In genomic region chr11:73652046-73652730, GRCh38 we compare ENCODE assay signal across 14 cellular contexts. TPM values are rescaled to one million over a fixed set of nuclear protein-coding genes. Genes with fewer than 3 reads are reported as not detected.
A peak's percentile ranks its signal among the peaks of the same experiment; 100 is the strongest.
DNase-seq lines count a peak whose midpoint lies in the region; ATAC-seq, FAIRE-seq and TF ChIP-seq lines count a peak whose summit lies in the region.
"Had no signal": no experiment of that assay in that cellular context is flagged by ENCODE, and none has a peak within 500 bp of the region (broad histone marks: within the 10 kb centered on the region; RNA-seq: fewer than 3 reads in every experiment).

No MANE protein-coding gene starts in this region.

- H3K79me2 ChIP-seq in HepG2 (ENCODE audit: insufficient read depth, low read length) (peaks cover 2% of the 10 kb centered on the region), OCI-LY7 (ENCODE audit: insufficient read depth, low read depth, low read length) (no peaks in the 10 kb centered on the region)

- DNase-seq in NCI-H748 (lab: John Stamatoyannopoulos, UW; ENCODE audit: unreplicated experiment) (peak; percentile 69), NCI-H748 treated with DMSO at 0.1 percent for 48 hours (lab: John Stamatoyannopoulos, UW) (no peak), body of pancreas (peak; percentile 46 to 71 (median 67)), HepG2 (ENCODE audit: low spot score) (peak; percentile 97), transverse colon (peak; percentile 14), uterus (no peak), OCI-LY7 (ENCODE audit: low spot score) (no peak)
- DNase-seq: activated CD8-positive, alpha-beta T cell treated with anti-CD3 and anti-CD28 coated beads for 36 hours; activated naive CD8-positive, alpha-beta T cell treated with anti-CD3 and anti-CD28 coated beads, Interleukin-2, amount 50 U/mL, for 24 hours; NCI-H524 had no signal

- H3K9me2 ChIP-seq in OCI-LY7 (ENCODE audit: insufficient read depth, low read length): no peaks in the 10 kb centered on the region

- ATAC-seq in body of pancreas (peak; percentile 60), HepG2 (peak; percentile 87), HG02623 (IDR thresholded peaks at IDR 0.05; ENCODE audit: unreplicated experiment) (no peak)
- ATAC-seq: A549; activated CD8-positive, alpha-beta T cell treated with anti-CD3 and anti-CD28 coated beads for 36 hours; activated naive CD8-positive, alpha-beta T cell treated with anti-CD3 and anti-CD28 coated beads, Interleukin-2, amount 50 U/mL, for 24 hours had no signal

- H3K27ac ChIP-seq in body of pancreas (peak overlapping the region in 3 of 4 donors; percentile 47 to 63 (median 54)), HepG2 (ENCODE audit: extremely low read length, insufficient read depth, low read length) (peak overlapping the region; percentile 89), transverse colon (no peak overlapping the region), uterus (no peak overlapping the region), OCI-LY7 (ENCODE audit: low read depth, low read length, poor library complexity, severe bottlenecking) (no peak overlapping the region)
- H3K27ac ChIP-seq: A549, KMS-11 had no signal

- no peak for TF ChIP-seq POLR2A in body of pancreas (IDR thresholded peaks at IDR 0.05)
- TF ChIP-seq POLR2A in HepG2 (IDR thresholded peaks at IDR 0.05; ENCODE audit: insufficient read depth in 1 of 2, low read depth in 2 of 2, low read length in 2 of 2): peak in 1 of 2 experiments; percentile 46; a peak in 1 of 4 replicates
- TF ChIP-seq POLR2A in transverse colon (IDR thresholded peaks at IDR 0.05): no peak
- no peak for TF ChIP-seq POLR2A in uterus (IDR thresholded peaks at IDR 0.05)

- TF ChIP-seq CTCF in body of pancreas (IDR thresholded peaks at IDR 0.05) (no peak), HepG2 (CRISPR knock-in tag; IDR thresholded peaks at IDR 0.05) (peak; percentile 37), transverse colon (IDR thresholded peaks at IDR 0.05) (no peak), uterus (IDR thresholded peaks at IDR 0.05) (no peak), OCI-LY7 (conservative IDR thresholded peaks at IDR 0.05; ENCODE audit: low read length) (no peak)

- CTCF ChIA-PET in HepG2 (lab: Yijun Ruan, JAX; ENCODE audit: low intra/inter-chr PET ratio, low total read pairs) (interaction anchor here (0.8 to 0.9 kb wide), 2 partner anchors 9 to 27 kb away, joined by 3 read pairs; no protein-coding TSS in a partner anchor), OCI-LY7 (lab: Charles Lee; ENCODE audit: unreplicated experiment) (no interaction called here)

- BruUV-seq in HepG2 (replicated peaks; lab: Mats Ljungman, UMichigan): no TSS peak
- no TSS peak for BruUV-seq in OCI-LY7 (replicated peaks; lab: Mats Ljungman, UMichigan)

- peaks cover 18% of the 10 kb centered on the region for H3K4me1 ChIP-seq in body of pancreas
- peaks cover 79% of the 10 kb centered on the region for H3K4me1 ChIP-seq in HepG2 (ENCODE audit: insufficient read depth, low read length)
- peaks cover 0 to 5% (median under 1%) of the 10 kb centered on the region in 4 donors for H3K4me1 ChIP-seq in transverse colon
- no peaks in the 10 kb centered on the region for H3K4me1 ChIP-seq in uterus
- H3K4me1 ChIP-seq in OCI-LY7 (ENCODE audit: insufficient read depth, low read length, poor library complexity, severe bottlenecking): peaks cover 16% of the 10 kb centered on the region
- H3K4me1 ChIP-seq: A549 had no signal

- no peaks in the 10 kb centered on the region for H4K20me1 ChIP-seq in HepG2 (ENCODE audit: insufficient read depth, low read length)
- no peaks in the 10 kb centered on the region for H4K20me1 ChIP-seq in OCI-LY7 (ENCODE audit: insufficient read depth, low read length)

- WGBS in body of pancreas, 2 donors: 59 to 61% methylated on average over 6 to 8 of the region's 8 CpGs
- 18% methylated on average over 1 of the region's 8 CpGs for WGBS in HepG2 (ENCODE audit: low lambda C conversion rate)
- 25% methylated on average over 8 of the region's 8 CpGs; no CpG with 5 or more reads in 1 of the 2 donors for whole genome bisulfite sequencing in transverse colon (ENCODE audit: low coverage in 1 of 2), 2 donors

- POLR2A ChIA-PET in HepG2 (lab: Yijun Ruan, JAX) (interaction anchor here (0.6 to 2.1 kb wide), 5 partner anchors 23 to 127 kb away, joined by 3 to 9 read pairs (median 3); no protein-coding TSS in a partner anchor), OCI-LY7 (lab: Charles Lee) (no interaction called here)

- peak overlapping the region; percentile 66 for H3K9ac ChIP-seq in HepG2 (ENCODE audit: insufficient read depth, low read depth, low read length)
- H3K9ac ChIP-seq: KMS-11 had no signal

- H3K9me3 ChIP-seq in body of pancreas (no peaks in the 10 kb centered on the region), HepG2 (ENCODE audit: low read length) (no peaks in the 10 kb centered on the region), transverse colon (no peaks in the 10 kb centered on the region), uterus (no peaks in the 10 kb centered on the region), OCI-LY7 (ENCODE audit: low read length) (no peaks in the 10 kb centered on the region)
- H3K9me3 ChIP-seq: A549 had no signal

- H3K4me3 ChIP-seq in body of pancreas (no peak overlapping the region), HepG2 (replicated peaks in 1 of 3; ENCODE audit: insufficient read depth in 1 of 3, low read depth in 2 of 3, low read length in 3 of 3) (peak overlapping the region in 1 of 3 experiments; percentile 26; a peak in 2 of 6 replicates), transverse colon (no peak overlapping the region), uterus (no peak overlapping the region), OCI-LY7 (ENCODE audit: low read depth, low read length, poor library complexity, severe bottlenecking) (no peak overlapping the region)
- H3K4me3 ChIP-seq: A549 had no signal

- in situ Hi-C loops in HepG2 (cut with HindIII; ENCODE audit: extremely low pct_ligation_motif_present, low pct_unique_long_range_greater_than_20kb): loop anchor here (10.0 kb wide), 1 partner anchor 167 kb away; no protein-coding TSS in a partner anchor
- in situ Hi-C loops in transverse colon (cut with MboI; ENCODE audit: low pct_ligation_motif_present in 1 of 4, low pct_unique_long_range_greater_than_20kb in 1 of 4, low sequenced_read_pairs in 3 of 4): no loop called here

- H2AFZ ChIP-seq in HepG2 (ENCODE audit: low read length) (no peak overlapping the region), OCI-LY7 (ENCODE audit: low read length) (no peak overlapping the region)

- TF ChIP-seq EP300 in HepG2 (IDR thresholded peaks at IDR 0.05; ENCODE audit: low read depth in 2 of 2, low read length in 2 of 2) (peak; percentile 71 to 73), HepG2 (CRISPR knock-in tag; IDR thresholded peaks at IDR 0.05; ENCODE audit: borderline replicate concordance) (peak; percentile 72), transverse colon (IDR thresholded peaks at IDR 0.05; ENCODE audit: low read depth) (no peak)

- peak; percentile 99 for FAIRE-seq in HepG2 (lab: Jason Lieb, UNC)
- FAIRE-seq: A549, GM18507 had no signal

- H3K27me3 ChIP-seq in body of pancreas (no peaks in the 10 kb centered on the region), HepG2 (ENCODE audit: control insufficient read depth in 1 of 2, insufficient read depth in 2 of 2, low read length in 2 of 2) (no peaks in the 10 kb centered on the region), transverse colon (no peaks in the 10 kb centered on the region), uterus (no peaks in the 10 kb centered on the region)

- no peak; the same call in 1 of the 2 replicates for TF ChIP-seq RAD21 in HepG2 (CRISPR knock-in tag; IDR thresholded peaks at IDR 0.05)

- intact Hi-C loops in body of pancreas (cut with DNase I): no loop called here
- intact Hi-C loops in HepG2 (cut with micrococcal nuclease; ENCODE audit: unreplicated experiment): loop anchor here (2.0 to 10.0 kb wide), 2 partner anchors 27 to 177 kb away; no protein-coding TSS in a partner anchor
- intact Hi-C loops in transverse colon (cut with DNase I; ENCODE audit: low total_unique reads): no loop called here
- intact Hi-C loops in uterus (cut with DNase I; ENCODE audit: low total_unique reads): no loop called here
- intact Hi-C loops in OCI-LY7 (cut with micrococcal nuclease; ENCODE audit: unreplicated experiment): no loop called here

- no peaks in the 10 kb centered on the region for H3K36me3 ChIP-seq in body of pancreas (replicated peaks in 1 of 2; ENCODE audit: insufficient read depth in 1 of 2, low read depth in 2 of 2)
- H3K36me3 ChIP-seq in HepG2 (replicated peaks in 1 of 2; ENCODE audit: control insufficient read depth in 1 of 2, insufficient read depth in 2 of 2, low read length in 2 of 2): peaks cover 4 to 10% of the 10 kb centered on the region in 2 experiments; a peak in 4 of 5 replicates
- H3K36me3 ChIP-seq in transverse colon: no peaks in the 10 kb centered on the region
- no peaks in the 10 kb centered on the region for H3K36me3 ChIP-seq in uterus
- no peaks in the 10 kb centered on the region for H3K36me3 ChIP-seq in OCI-LY7 (ENCODE audit: insufficient read depth, low read length)

- H3K4me2 ChIP-seq in HepG2 (ENCODE audit: low read depth, low read length): peak overlapping the region; percentile 47
- no peak overlapping the region for H3K4me2 ChIP-seq in OCI-LY7 (ENCODE audit: low read length)
- H3K4me2 ChIP-seq: A549, KMS-11 had no signal

RNA-seq across cellular contexts. Expression of gene PLEKHB1, which starts 5.8 kb away (rescaled TPM):
- total RNA-seq in body of pancreas (10 to 100 TPM; 22.4 to 42.5 TPM), HepG2 (2016; rRNA removed; fragmentation: Illumina TruSeq; extraction: Trizol) (68.0 and 71.7 TPM in 2 replicates), transverse colon (10 to 100 TPM in 1 of 4 donors, 1 to 10 TPM in 3; 7.2 to 23.5 (median 9.6) TPM), uterus (1 to 10 TPM in 3 of 4 donors, not detected in 1; 5.6 to 7.5 (median 6.9) TPM), OCI-LY7 (2022) (9.2 and 11.8 TPM in 2 replicates)
- total RNA-seq in HepG2 (2016; cell fraction: cytosol; rRNA removed; fragmentation: Illumina TruSeq; extraction: Trizol; ENCODE audit: low read depth): 14.1 and 14.6 TPM in 2 replicates
- total RNA-seq in HepG2 (2016; cell fraction: insoluble cytoplasmic fraction; rRNA removed; fragmentation: Illumina TruSeq; extraction: Trizol): 68.8 and 77.9 TPM in 2 replicates
- 30.3 and 30.6 TPM in 2 replicates for total RNA-seq in HepG2 (2016; cell fraction: membrane; rRNA removed; fragmentation: Illumina TruSeq; extraction: Trizol)
- 31.7 and 39.9 TPM in 2 replicates for total RNA-seq in HepG2 (2016; cell fraction: nucleus; rRNA removed; fragmentation: Illumina TruSeq; extraction: Trizol)
- polyA plus RNA-seq in HepG2 (2011; rRNA removed): 77.1 and 99.3 TPM in 2 replicates
- polyA plus RNA-seq in HepG2 (2011; cell fraction: cytosol; rRNA removed): 95.0 and 157 TPM in 2 replicates
- 107 and 154 TPM in 2 replicates for polyA plus RNA-seq in HepG2 (2011; cell fraction: nucleus; rRNA removed)
- 47.9 and 54.0 TPM in 2 replicates for polyA plus RNA-seq in HepG2 (2012)
- polyA plus RNA-seq in HepG2 (2016; cell fraction: cytosol; fragmentation: Illumina TruSeq; extraction: Trizol; ENCODE audit: low read depth): 16.0 and 24.3 TPM in 2 replicates
- 128 and 133 TPM in 2 replicates for polyA plus RNA-seq in HepG2 (2016; cell fraction: insoluble cytoplasmic fraction; fragmentation: Illumina TruSeq; extraction: Trizol; ENCODE audit: low read depth)
- polyA plus RNA-seq in HepG2 (2016; cell fraction: membrane; fragmentation: Illumina TruSeq; extraction: Trizol; ENCODE audit: low read depth): 43.9 and 47.0 TPM in 2 replicates
- polyA plus RNA-seq in HepG2 (2016; cell fraction: nucleus; fragmentation: Illumina TruSeq; extraction: Trizol; ENCODE audit: insufficient read depth, low read depth): 69.9 and 81.4 TPM in 2 replicates
- 0.09 and 172 TPM in 2 replicates for polyA minus RNA-seq in HepG2 (2011; rRNA and poly(A)+ RNA removed; ENCODE audit: low replicate concordance)
- 66.4 and 67.7 TPM in 2 replicates for polyA minus RNA-seq in HepG2 (2011; cell fraction: cytosol; rRNA and poly(A)+ RNA removed)
- polyA minus RNA-seq in HepG2 (2011; cell fraction: nucleus; rRNA and poly(A)+ RNA removed): 33.3 and 41.1 TPM in 2 replicates
- total RNA-seq in OCI-LY7 (2014; rRNA removed; shearing (Covaris generic)): 2.3 and 5.4 TPM in 2 replicates

RNA-seq across cellular contexts. Expression of gene FAM168A, which starts 54.3 kb away (rescaled TPM):
- total RNA-seq in body of pancreas (10 to 100 TPM in 1 of 2 donors, 1 to 10 TPM in 1; 8.9 to 14.0 TPM), HepG2 (2016; rRNA removed; fragmentation: Illumina TruSeq; extraction: Trizol) (13.9 and 15.0 TPM in 2 replicates), transverse colon (10 to 100 TPM; 17.5 to 43.4 (median 23.3) TPM), uterus (10 to 100 TPM in 3 of 4 donors, 1 to 10 TPM in 1; 7.9 to 50.3 (median 25.8) TPM), OCI-LY7 (2022) (23.7 and 23.9 TPM in 2 replicates)
- total RNA-seq in HepG2 (2016; cell fraction: cytosol; rRNA removed; fragmentation: Illumina TruSeq; extraction: Trizol; ENCODE audit: low read depth): 0.91 and 0.97 TPM in 2 replicates
- 14.3 and 14.4 TPM in 2 replicates for total RNA-seq in HepG2 (2016; cell fraction: insoluble cytoplasmic fraction; rRNA removed; fragmentation: Illumina TruSeq; extraction: Trizol)
- 6.4 and 7.1 TPM in 2 replicates for total RNA-seq in HepG2 (2016; cell fraction: membrane; rRNA removed; fragmentation: Illumina TruSeq; extraction: Trizol)
- 13.5 and 14.9 TPM in 2 replicates for total RNA-seq in HepG2 (2016; cell fraction: nucleus; rRNA removed; fragmentation: Illumina TruSeq; extraction: Trizol)
- polyA plus RNA-seq in HepG2 (2011; rRNA removed): 15.8 and 17.5 TPM in 2 replicates
- polyA plus RNA-seq in HepG2 (2011; cell fraction: cytosol; rRNA removed): 7.8 and 8.6 TPM in 2 replicates
- polyA plus RNA-seq in HepG2 (2011; cell fraction: nucleus; rRNA removed): 24.2 and 33.5 TPM in 2 replicates
- polyA plus RNA-seq in HepG2 (2012): 14.4 and 14.7 TPM in 2 replicates
- polyA plus RNA-seq in HepG2 (2016; cell fraction: cytosol; fragmentation: Illumina TruSeq; extraction: Trizol; ENCODE audit: low read depth): 0.77 and 0.78 TPM in 2 replicates
- polyA plus RNA-seq in HepG2 (2016; cell fraction: insoluble cytoplasmic fraction; fragmentation: Illumina TruSeq; extraction: Trizol; ENCODE audit: low read depth): 11.3 and 13.2 TPM in 2 replicates
- 3.0 and 3.2 TPM in 2 replicates for polyA plus RNA-seq in HepG2 (2016; cell fraction: membrane; fragmentation: Illumina TruSeq; extraction: Trizol; ENCODE audit: low read depth)
- polyA plus RNA-seq in HepG2 (2016; cell fraction: nucleus; fragmentation: Illumina TruSeq; extraction: Trizol; ENCODE audit: insufficient read depth, low read depth): 16.9 and 17.7 TPM in 2 replicates
- 28.4 and 45.6 TPM in 2 replicates for polyA minus RNA-seq in HepG2 (2011; rRNA and poly(A)+ RNA removed; ENCODE audit: low replicate concordance)
- polyA minus RNA-seq in HepG2 (2011; cell fraction: cytosol; rRNA and poly(A)+ RNA removed): 12.5 and 15.3 TPM in 2 replicates
- polyA minus RNA-seq in HepG2 (2011; cell fraction: nucleus; rRNA and poly(A)+ RNA removed): 15.4 and 17.0 TPM in 2 replicates
- total RNA-seq in OCI-LY7 (2014; rRNA removed; shearing (Covaris generic)): 6.4 and 10.1 TPM in 2 replicates

Comparison
In these comparisons a context has a peak if more than half of its experiments do, and no peak if none do; other contexts are left out.
1. DNase-seq: peak in NCI-H748 (single experiment), body of pancreas (4 of 4), HepG2 (single experiment) and transverse colon (single experiment); none in NCI-H748 treated with DMSO at 0.1 percent for 48 hours (single experiment), uterus (0 of 2) and OCI-LY7 (single experiment).
2. H3K27ac ChIP-seq: peak in body of pancreas (3 of 4) and HepG2 (single experiment); none in transverse colon (0 of 4), uterus (0 of 2) and OCI-LY7 (single experiment).